ENCODE assay signal across 18 cellular contexts in genomic region chr9:130150779-130151381, GRCh38. TPM values are rescaled to one million over a fixed set of nuclear protein-coding genes. Genes with fewer than 3 reads are reported as not detected.
DNase-seq lines count a peak whose midpoint lies in the region; TF ChIP-seq lines count a peak whose summit lies in the region.
"Had no signal": no experiment of that assay in that cellular context is flagged by ENCODE, and none has a peak within 500 bp of the region (broad histone marks: within the 10 kb centered on the region; RNA-seq: fewer than 3 reads in every experiment).

No MANE protein-coding gene starts in this region.

- H3K79me1 ChIP-seq in mesenchymal stem cell (replicated peaks; ENCODE audit: low read length, poor library complexity, severe bottlenecking): no peaks in the 10 kb centered on the region

- H3K27me3 Mint-ChIP-seq in Caco-2 (ENCODE audit: insufficient read depth, unreplicated experiment): no peaks in the 10 kb centered on the region

- no peak overlapping the region for H2AK5ac ChIP-seq in mesenchymal stem cell (ENCODE audit: low read length, severe bottlenecking)

- no peak overlapping the region for H3K4me3 Mint-ChIP-seq in Caco-2 (ENCODE audit: unreplicated experiment)
- H3K4me3 Mint-ChIP-seq: dendritic cell treated with granulocyte-macrophage colony-stimulating factor and Interleukin-4, amounts not matched to agents 40 ng/mL and 50 ng/mL, for 4 days; stimulated activated naive CD8-positive, alpha-beta T cell treated with anti-CD3 and anti-CD28 coated beads, Interleukin-15, Interleukin-2, amounts not matched to agents 100 ng/mL and 50 ng/mL, for 24 hours had no signal

- POLR2A ChIA-PET in Caco-2 (lab: Charles Lee): no interaction called here

- H3K27ac ChIP-seq in brain microvascular endothelial cell: no peak overlapping the region
- no peak overlapping the region for H3K27ac ChIP-seq in mesenchymal stem cell (ENCODE audit: low read length, poor library complexity, severe bottlenecking)
- H3K27ac ChIP-seq in ovary: no peak overlapping the region
- H3K27ac ChIP-seq: neutrophil, skin epidermis had no signal

- in situ Hi-C loops in brain microvascular endothelial cell (cut with HindIII; ENCODE audit: low pct_ligation_motif_present, low sequenced_read_pairs): no loop called here

- H3K4me3 ChIP-seq in Caco-2 (ENCODE audit: low read depth, low read length): no peak overlapping the region
- no peak overlapping the region for H3K4me3 ChIP-seq in brain microvascular endothelial cell (ENCODE audit: low read depth, low read length)
- H3K4me3 ChIP-seq in mesenchymal stem cell (ENCODE audit: insufficient read depth in 1 of 2, low read depth in 1 of 2, low read length in 2 of 2): no peak overlapping the region
- H3K4me3 ChIP-seq in ovary: no peak overlapping the region
- H3K4me3 ChIP-seq: lung, skin epidermis had no signal

- H3K27ac Mint-ChIP-seq in Caco-2 (ENCODE audit: unreplicated experiment): peak overlapping the region; percentile 90
- H3K27ac Mint-ChIP-seq: dendritic cell treated with granulocyte-macrophage colony-stimulating factor and Interleukin-4, amounts not matched to agents 40 ng/mL and 50 ng/mL, for 4 days; stimulated activated naive CD8-positive, alpha-beta T cell treated with anti-CD3 and anti-CD28 coated beads, Interleukin-15, Interleukin-2, amounts not matched to agents 100 ng/mL and 50 ng/mL, for 24 hours had no signal

- peak overlapping the region in 1 of 2 experiments; percentile 28 for H3K18ac ChIP-seq in mesenchymal stem cell (ENCODE audit: low read depth in 1 of 2, low read length in 2 of 2)

- H2BK12ac ChIP-seq in mesenchymal stem cell (ENCODE audit: low read length in 2 of 2): no peak overlapping the region

- intact Hi-C loops in Caco-2 (cut with micrococcal nuclease; ENCODE audit: unreplicated experiment) (no loop called here), ovary (cut with DNase I) (no loop called here)

- H3K4ac ChIP-seq in mesenchymal stem cell (ENCODE audit: low read depth in 1 of 2, low read length in 2 of 2): no peak overlapping the region

- H2BK5ac ChIP-seq in mesenchymal stem cell (ENCODE audit: low read depth, low read length, poor library complexity, severe bottlenecking): no peak overlapping the region

- DNase-seq in Caco-2 (no peak), LoVo (ENCODE audit: low spot score) (peak; percentile 37), brain microvascular endothelial cell (peak; percentile 61), mesenchymal stem cell (peak; percentile 60), HuH-7.5 (ENCODE audit: low spot score) (no peak), NCI-H345 treated with DMSO at 0.1 percent for 48 hours (lab: John Stamatoyannopoulos, UW; ENCODE audit: unreplicated experiment) (no peak), ovary (no peak), NCI-H748 (lab: John Stamatoyannopoulos, UW; ENCODE audit: unreplicated experiment) (no peak)
- DNase-seq: activated CD4-positive, alpha-beta T cell treated with anti-CD3 and anti-CD28 coated beads, Interleukin-2, amount 50 U/mL, for 1 hour; amniotic stem cell; NCI-H187 treated with DMSO at 0.1 percent for 48 hours; NCI-H526 treated with DMSO at 0.1 percent for 48 hours; T-helper 9 cell had no signal

- no peak overlapping the region for H3K9ac ChIP-seq in mesenchymal stem cell (ENCODE audit: low read length)

- no peak overlapping the region for H2AFZ ChIP-seq in mesenchymal stem cell (ENCODE audit: low read depth, low read length)

- no peaks in the 10 kb centered on the region for H3K36me3 Mint-ChIP-seq in Caco-2 (ENCODE audit: insufficient read depth, unreplicated experiment)

- H3K4me1 Mint-ChIP-seq in Caco-2 (ENCODE audit: low read depth, unreplicated experiment): peaks cover 6% of the 10 kb centered on the region

- H2BK15ac ChIP-seq in mesenchymal stem cell (ENCODE audit: low read depth, poor library complexity, severe bottlenecking): no peak overlapping the region

- WGBS in mesenchymal stem cell: 67% methylated on average over 14 of the region's 14 CpGs
- 72 to 78% (median 76%) methylated on average over 14 of the region's 14 CpGs for WGBS in ovary, 3 donors

- peak overlapping the region; percentile 12 for H4K8ac ChIP-seq in mesenchymal stem cell (ENCODE audit: low read length)

- no peak for TF ChIP-seq CTCF in Caco-2 (IDR thresholded peaks at IDR 0.05; ENCODE audit: insufficient read depth in 1 of 2, low read depth in 1 of 2, low read length in 1 of 2, severe bottlenecking in 1 of 2, unreplicated experiment in 1 of 2)
- TF ChIP-seq CTCF in brain microvascular endothelial cell (IDR thresholded peaks at IDR 0.05; ENCODE audit: low read depth, low read length, missing control alignments): no peak
- no peak for TF ChIP-seq CTCF in ovary (IDR thresholded peaks at IDR 0.05)

- no peak for TF ChIP-seq EP300 in ovary (IDR thresholded peaks at IDR 0.05)

- BruUV-seq in Caco-2 (replicated peaks; lab: Mats Ljungman, UMichigan): no TSS peak

- no peak overlapping the region for H3K23ac ChIP-seq in mesenchymal stem cell (ENCODE audit: low read length in 2 of 2)

- CTCF ChIA-PET in Caco-2 (lab: Charles Lee): no interaction called here

- no peak overlapping the region for H3K4me2 ChIP-seq in mesenchymal stem cell (ENCODE audit: low read length, poor library complexity, severe bottlenecking)

- H3K14ac ChIP-seq in mesenchymal stem cell (ENCODE audit: low read length in 2 of 2): no peak overlapping the region

- H4K91ac ChIP-seq in mesenchymal stem cell (ENCODE audit: low read length): no peak overlapping the region

- peaks cover 6% of the 10 kb centered on the region for H3K4me1 ChIP-seq in Caco-2
- peaks cover 5% of the 10 kb centered on the region for H3K4me1 ChIP-seq in mesenchymal stem cell (ENCODE audit: control insufficient read depth, insufficient read depth, low read depth, low read length)
- no peaks in the 10 kb centered on the region for H3K4me1 ChIP-seq in ovary (ENCODE audit: insufficient read depth)

- H3K27me3 ChIP-seq in Caco-2 (replicated peaks; ENCODE audit: control insufficient read depth, insufficient read depth, low read length): no peaks in the 10 kb centered on the region
- no peaks in the 10 kb centered on the region for H3K27me3 ChIP-seq in brain microvascular endothelial cell (replicated peaks)
- H3K27me3 ChIP-seq in mesenchymal stem cell (ENCODE audit: control insufficient read depth in 1 of 2, insufficient read depth in 1 of 2, low read length in 2 of 2): peaks cover 0 to 2% of the 10 kb centered on the region in 2 experiments
- H3K27me3 ChIP-seq in ovary: no peaks in the 10 kb centered on the region

- no peaks in the 10 kb centered on the region for H3K9me3 Mint-ChIP-seq in Caco-2 (ENCODE audit: unreplicated experiment)
- H3K9me3 Mint-ChIP-seq: dendritic cell treated with granulocyte-macrophage colony-stimulating factor and Interleukin-4, amounts not matched to agents 40 ng/mL and 50 ng/mL, for 4 days; stimulated activated naive CD8-positive, alpha-beta T cell treated with anti-CD3 and anti-CD28 coated beads, Interleukin-15, Interleukin-2, amounts not matched to agents 100 ng/mL and 50 ng/mL, for 24 hours had no signal

- H3K9me3 ChIP-seq in Caco-2 (no peaks in the 10 kb centered on the region), mesenchymal stem cell (ENCODE audit: control insufficient read depth, low read length) (no peaks in the 10 kb centered on the region), ovary (no peaks in the 10 kb centered on the region)
- H3K9me3 ChIP-seq: neutrophil had no signal

- no peak overlapping the region for H2BK120ac ChIP-seq in mesenchymal stem cell (ENCODE audit: low read depth, low read length)

- H3K36me3 ChIP-seq in Caco-2 (ENCODE audit: control insufficient read depth, insufficient read depth, low read length): no peaks in the 10 kb centered on the region
- H3K36me3 ChIP-seq in brain microvascular endothelial cell (replicated peaks): no peaks in the 10 kb centered on the region
- no peaks in the 10 kb centered on the region for H3K36me3 ChIP-seq in mesenchymal stem cell (ENCODE audit: control insufficient read depth in 1 of 2, insufficient read depth in 2 of 2, low read depth in 1 of 2, low read length in 2 of 2)
- H3K36me3 ChIP-seq in ovary: no peaks in the 10 kb centered on the region
- H3K36me3 ChIP-seq: neutrophil had no signal

- TF ChIP-seq POLR2A in ovary (IDR thresholded peaks at IDR 0.05): no peak

RNA-seq across cellular contexts. Expression of gene NCS1, which starts 21.3 kb away (rescaled TPM):
- 18.2 and 19.1 TPM in 2 replicates for total RNA-seq in Caco-2 (2022)
- 38.8 TPM for polyA plus RNA-seq in mesenchymal stem cell (2013, experiment 1 of 2)
- 37.7 TPM for polyA plus RNA-seq in mesenchymal stem cell (2013, experiment 2 of 2)
- 10 to 100 TPM in 6 of 7 donors, 1 to 10 TPM in 1; 3.6 to 46.7 (median 29.5) TPM for total RNA-seq in ovary
- polyA plus RNA-seq in ovary: 10 to 100 TPM in 1 of 2 donors, 1 to 10 TPM in 1; 8.1 to 15.5 TPM

Comparison
In these comparisons a context has a peak if more than half of its experiments do, and no peak if none do; other contexts are left out.
1. DNase-seq: peak in LoVo (single experiment), brain microvascular endothelial cell (single experiment) and mesenchymal stem cell (single experiment); none in Caco-2 (0 of 2), HuH-7.5 (single experiment), NCI-H345 treated with DMSO at 0.1 percent for 48 hours (single experiment), ovary (0 of 5) and NCI-H748 (single experiment).